In genomic region chr16:2204727-2205103, GRCh38 we compare ENCODE assay signal across 8 cellular contexts.
DNase-seq lines count a peak whose midpoint lies in the region; ATAC-seq and TF ChIP-seq lines count a peak whose summit lies in the region.

No MANE protein-coding gene starts in this region.

- peak overlapping the region; percentile 99 for H3K27ac ChIP-seq in WERI-Rb-1

- H3K4me3 ChIP-seq in WERI-Rb-1 (ENCODE audit: low read depth, low read length) = peak overlapping the region; percentile 73
- peak overlapping the region; percentile 75 to 84 for H3K4me3 ChIP-seq in foreskin fibroblast (ENCODE audit: low read depth in 1 of 2, low read length in 2 of 2)
- peak overlapping the region; percentile 70 for H3K4me3 ChIP-seq in skeletal muscle cell (ENCODE audit: low read depth, low read length)

- ATAC-seq in GM19455 (IDR thresholded peaks at IDR 0.05; ENCODE audit: unreplicated experiment) = peak; percentile 7
- no peak for ATAC-seq in HG02798 (IDR thresholded peaks at IDR 0.05; ENCODE audit: poor library complexity, unreplicated experiment)
- no peak for ATAC-seq in GM19023 (IDR thresholded peaks at IDR 0.05; ENCODE audit: unreplicated experiment)
- no peak for ATAC-seq in GM18907 (IDR thresholded peaks at IDR 0.05; ENCODE audit: unreplicated experiment)

- no peak for TF ChIP-seq CTCF in WERI-Rb-1 (IDR thresholded peaks at IDR 0.05; ENCODE audit: low read depth, low read length)
- no peak for TF ChIP-seq CTCF in foreskin fibroblast (IDR thresholded peaks at IDR 0.05; ENCODE audit: low read depth, low read length)

- DNase-seq in WERI-Rb-1 = no peak
- no peak for DNase-seq in foreskin fibroblast
- no peak for DNase-seq in skeletal muscle cell (ENCODE audit: low read depth)
- no peak for DNase-seq in COLO668 (lab: John Stamatoyannopoulos, UW; ENCODE audit: unreplicated experiment)

- H3K36me3 ChIP-seq in WERI-Rb-1 = peaks cover 36% of the 10 kb centered on the region

- H3K9me3 ChIP-seq in WERI-Rb-1 (ENCODE audit: severe bottlenecking) = no peaks in the 10 kb centered on the region

- no peaks in the 10 kb centered on the region for H3K27me3 ChIP-seq in WERI-Rb-1 (ENCODE audit: insufficient read depth, low read depth, severe bottlenecking)
